ENCODE assay signal across 10 cellular contexts in the genomic region with DNA sequence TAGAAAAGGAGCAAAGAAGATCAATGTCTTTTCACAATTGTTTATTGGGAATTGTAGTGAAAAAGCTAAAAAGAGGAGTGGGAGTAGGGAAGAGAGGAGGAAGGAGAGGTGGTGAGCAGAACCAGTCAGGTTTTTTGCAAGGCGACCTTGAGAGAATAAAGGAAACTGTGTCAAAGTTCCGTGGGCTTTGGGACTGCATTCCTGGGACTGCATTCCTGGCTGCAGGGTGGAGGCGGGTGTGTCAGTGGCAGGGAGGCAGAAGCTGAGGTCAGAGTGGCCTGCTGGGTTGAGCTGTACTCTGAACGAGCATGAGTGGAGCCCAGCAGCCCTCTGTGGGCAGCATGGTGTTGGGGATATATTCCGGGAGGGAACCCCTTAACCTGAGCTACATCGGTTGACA.
A peak's percentile ranks its signal among the peaks of the same experiment; 100 is the strongest.
DNase-seq lines count a peak whose midpoint lies in the region; ATAC-seq and TF ChIP-seq lines count a peak whose summit lies in the region.
"Had no signal": no experiment of that assay in that cellular context is flagged by ENCODE, and none has a peak within 500 bp of the region (broad histone marks: within the 10 kb centered on the region; RNA-seq: fewer than 3 reads in every experiment).

No MANE protein-coding gene starts in this region.

- peaks cover 0 to 14% (median 3%) of the 10 kb centered on the region in 4 donors for H3K36me3 ChIP-seq in right lobe of liver
- H3K36me3 ChIP-seq in vagina, result peaks cover 0 to 21% of the 10 kb centered on the region in 2 donors

- peak overlapping the region in 1 of 3 donors; percentile 61 for H3K27ac ChIP-seq in right lobe of liver
- no peak overlapping the region for H3K27ac ChIP-seq in vagina

- H3K4me3 ChIP-seq in right lobe of liver (no peak overlapping the region), vagina (no peak overlapping the region)

- intact Hi-C loops in right lobe of liver (cut with DNase I), result no loop called here
- intact Hi-C loops in vagina (cut with DNase I), result no loop called here

- peaks cover 0 to 29% (median 7%) of the 10 kb centered on the region in 4 donors for H3K4me1 ChIP-seq in right lobe of liver
- H3K4me1 ChIP-seq in vagina, result peaks cover 7% of the 10 kb centered on the region

- H3K27me3 ChIP-seq in right lobe of liver, result no peaks in the 10 kb centered on the region
- H3K27me3 ChIP-seq in vagina, result no peaks in the 10 kb centered on the region

- TF ChIP-seq POLR2A in right lobe of liver (IDR thresholded peaks at IDR 0.05) (no peak), vagina (IDR thresholded peaks at IDR 0.05) (no peak)

- WGBS in right lobe of liver (ENCODE audit: insufficient coverage, low coverage, low lambda C conversion rate, missing lambda C conversion rate), result 32% methylated on average over 2 of the region's 6 CpGs

- no peaks in the 10 kb centered on the region for H3K9me3 ChIP-seq in right lobe of liver
- H3K9me3 ChIP-seq in vagina, result no peaks in the 10 kb centered on the region

- ATAC-seq in right lobe of liver (peak; percentile 52 to 76 (median 66)), GM21423 (IDR thresholded peaks at IDR 0.05; ENCODE audit: unreplicated experiment) (no peak)

- TF ChIP-seq CTCF in right lobe of liver (IDR thresholded peaks at IDR 0.05) (no peak), vagina (IDR thresholded peaks at IDR 0.05) (no peak)

- DNase-seq in A172 (ENCODE audit: low spot score), result peak; percentile 47
- DNase-seq in HuH-7 (ENCODE audit: low spot score), result peak; percentile 73
- DNase-seq in dermis blood vessel endothelial cell, result peak; percentile 10
- DNase-seq in right lobe of liver, result peak in 2 of 3 donors; percentile 34 to 60
- DNase-seq in NCI-H2227 treated with DMSO at 0.1 percent for 48 hours (lab: John Stamatoyannopoulos, UW), result no peak
- DNase-seq in vagina (ENCODE audit: extremely low spot score in 2 of 2), result no peak
- no peak for DNase-seq in activated naive CD4-positive, alpha-beta T cell treated with anti-CD3 and anti-CD28 coated beads, Interleukin-2, amount 50 U/mL, for 16 hours
- DNase-seq: hypothalamus, NCI-H1105 had no signal

Comparison
In these comparisons a context has a peak if more than half of its experiments do, and no peak if none do; other contexts are left out.
1. DNase-seq: peak in A172 (single experiment), HuH-7 (single experiment), dermis blood vessel endothelial cell (single experiment) and right lobe of liver (2 of 3); none in NCI-H2227 treated with DMSO at 0.1 percent for 48 hours (single experiment), vagina (0 of 2) and activated naive CD4-positive, alpha-beta T cell treated with anti-CD3 and anti-CD28 coated beads, Interleukin-2, amount 50 U/mL, for 16 hours (single experiment).